2 cellular contexts compared by ENCODE assay signal in the genomic region with DNA sequence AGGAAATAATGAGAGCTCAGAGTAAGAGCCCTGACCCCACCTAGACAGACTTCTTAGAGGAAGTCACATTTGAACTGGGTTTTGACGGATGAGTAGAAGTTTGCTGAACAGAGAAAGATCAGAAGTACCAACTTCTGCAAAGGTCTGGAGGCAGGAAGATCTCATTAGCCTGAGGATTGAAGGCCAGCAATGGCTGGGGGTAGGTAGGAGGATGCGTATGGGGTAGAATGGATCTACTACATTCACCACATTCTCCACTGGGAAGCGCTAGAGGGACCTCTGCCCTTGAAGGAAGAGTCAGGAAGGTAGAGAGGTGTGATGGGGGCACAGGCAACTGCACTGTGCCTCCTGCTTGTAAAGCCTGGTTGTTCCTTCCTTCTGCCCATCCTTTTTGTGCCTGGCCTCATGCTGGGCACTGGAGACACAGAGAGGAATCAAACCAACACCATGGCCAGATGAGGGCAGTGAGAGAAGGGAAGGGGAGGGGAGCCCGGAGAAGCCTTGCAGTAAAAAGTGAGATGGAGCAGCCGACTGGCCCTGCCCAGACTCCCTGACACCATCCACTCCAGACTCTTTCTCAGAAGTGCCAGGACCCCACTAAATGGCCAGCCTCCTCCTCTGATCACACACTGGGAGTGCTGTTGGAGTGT.
TF ChIP-seq lines count a peak whose summit lies in the region.

No MANE protein-coding gene starts in this region.

TF ChIP-seq in HEK293, 187 proteins besides CTCF, POLR2A, EP300 and RAD21:
- TF ChIP-seq, protein P1, sequence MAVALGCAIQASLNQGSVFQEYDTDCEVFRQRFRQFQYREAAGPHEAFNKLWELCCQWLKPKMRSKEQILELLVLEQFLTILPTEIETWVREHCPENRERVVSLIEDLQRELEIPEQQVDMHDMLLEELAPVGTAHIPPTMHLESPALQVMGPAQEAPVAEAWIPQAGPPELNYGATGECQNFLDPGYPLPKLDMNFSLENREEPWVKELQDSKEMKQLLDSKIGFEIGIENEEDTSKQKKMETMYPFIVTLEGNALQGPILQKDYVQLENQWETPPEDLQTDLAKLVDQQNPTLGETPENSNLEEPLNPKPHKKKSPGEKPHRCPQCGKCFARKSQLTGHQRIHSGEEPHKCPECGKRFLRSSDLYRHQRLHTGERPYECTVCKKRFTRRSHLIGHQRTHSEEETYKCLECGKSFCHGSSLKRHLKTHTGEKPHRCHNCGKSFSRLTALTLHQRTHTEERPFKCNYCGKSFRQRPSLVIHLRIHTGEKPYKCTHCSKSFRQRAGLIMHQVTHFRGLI (tag by site-specific recombination; IDR thresholded peaks at IDR 0.05): no peak
- TF ChIP-seq ZBTB1 (tag by site-specific recombination; IDR thresholded peaks at IDR 0.05) (no peak), GLIS2 (tag by site-specific recombination; IDR thresholded peaks at IDR 0.05) (0 out of 2 replicates have a peak, but pooled peaks have one; percentile 28), ZBTB17 (tag by site-specific recombination; IDR thresholded peaks at IDR 0.05) (0 out of 2 replicates have a peak, but pooled peaks have one; percentile 24), KLF7 (tag by site-specific recombination; IDR thresholded peaks at IDR 0.05; ENCODE audit: borderline replicate concordance) (no peak), ZNF624 (tag by site-specific recombination; IDR thresholded peaks at IDR 0.05) (no peak), ZFP3 (tag by site-specific recombination; IDR thresholded peaks at IDR 0.05; ENCODE audit: low read depth) (peak; percentile 76), ZNF112 (tag by site-specific recombination; IDR thresholded peaks at IDR 0.05) (no peak), ZFP69B (tag by site-specific recombination; IDR thresholded peaks at IDR 0.05) (no peak), ZNF530 (tag by site-specific recombination; IDR thresholded peaks at IDR 0.05; ENCODE audit: low read depth) (no peak), ZNF423 (tag by site-specific recombination; IDR thresholded peaks at IDR 0.05) (no peak), TCF7L2 (IDR thresholded peaks at IDR 0.05; ENCODE audit: borderline replicate concordance, low read depth, low read length) (no peak), ZBTB21 (tag by site-specific recombination; IDR thresholded peaks at IDR 0.05) (no peak), ZNF266 (tag by site-specific recombination; IDR thresholded peaks at IDR 0.05; ENCODE audit: low read depth) (no peak), ZNF394 (tag by site-specific recombination; IDR thresholded peaks at IDR 0.05; ENCODE audit: borderline replicate concordance) (no peak)
- TF ChIP-seq, protein P2, sequence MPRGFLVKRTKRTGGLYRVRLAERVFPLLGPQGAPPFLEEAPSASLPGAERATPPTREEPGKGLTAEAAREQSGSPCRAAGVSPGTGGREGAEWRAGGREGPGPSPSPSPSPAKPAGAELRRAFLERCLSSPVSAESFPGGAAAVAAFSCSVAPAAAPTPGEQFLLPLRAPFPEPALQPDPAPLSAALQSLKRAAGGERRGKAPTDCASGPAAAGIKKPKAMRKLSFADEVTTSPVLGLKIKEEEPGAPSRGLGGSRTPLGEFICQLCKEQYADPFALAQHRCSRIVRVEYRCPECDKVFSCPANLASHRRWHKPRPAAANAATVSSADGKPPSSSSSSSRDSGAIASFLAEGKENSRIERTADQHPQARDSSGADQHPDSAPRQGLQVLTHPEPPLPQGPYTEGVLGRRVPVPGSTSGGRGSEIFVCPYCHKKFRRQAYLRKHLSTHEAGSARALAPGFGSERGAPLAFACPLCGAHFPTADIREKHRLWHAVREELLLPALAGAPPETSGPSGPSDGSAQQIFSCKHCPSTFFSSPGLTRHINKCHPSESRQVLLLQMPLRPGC (tag by site-specific recombination; IDR thresholded peaks at IDR 0.05): no peak
- TF ChIP-seq, protein P3, sequence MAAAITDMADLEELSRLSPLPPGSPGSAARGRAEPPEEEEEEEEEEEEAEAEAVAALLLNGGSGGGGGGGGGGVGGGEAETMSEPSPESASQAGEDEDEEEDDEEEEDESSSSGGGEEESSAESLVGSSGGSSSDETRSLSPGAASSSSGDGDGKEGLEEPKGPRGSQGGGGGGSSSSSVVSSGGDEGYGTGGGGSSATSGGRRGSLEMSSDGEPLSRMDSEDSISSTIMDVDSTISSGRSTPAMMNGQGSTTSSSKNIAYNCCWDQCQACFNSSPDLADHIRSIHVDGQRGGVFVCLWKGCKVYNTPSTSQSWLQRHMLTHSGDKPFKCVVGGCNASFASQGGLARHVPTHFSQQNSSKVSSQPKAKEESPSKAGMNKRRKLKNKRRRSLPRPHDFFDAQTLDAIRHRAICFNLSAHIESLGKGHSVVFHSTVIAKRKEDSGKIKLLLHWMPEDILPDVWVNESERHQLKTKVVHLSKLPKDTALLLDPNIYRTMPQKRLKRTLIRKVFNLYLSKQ (tag by site-specific recombination; IDR thresholded peaks at IDR 0.05; ENCODE audit: borderline replicate concordance): no peak
- TF ChIP-seq, protein P4, sequence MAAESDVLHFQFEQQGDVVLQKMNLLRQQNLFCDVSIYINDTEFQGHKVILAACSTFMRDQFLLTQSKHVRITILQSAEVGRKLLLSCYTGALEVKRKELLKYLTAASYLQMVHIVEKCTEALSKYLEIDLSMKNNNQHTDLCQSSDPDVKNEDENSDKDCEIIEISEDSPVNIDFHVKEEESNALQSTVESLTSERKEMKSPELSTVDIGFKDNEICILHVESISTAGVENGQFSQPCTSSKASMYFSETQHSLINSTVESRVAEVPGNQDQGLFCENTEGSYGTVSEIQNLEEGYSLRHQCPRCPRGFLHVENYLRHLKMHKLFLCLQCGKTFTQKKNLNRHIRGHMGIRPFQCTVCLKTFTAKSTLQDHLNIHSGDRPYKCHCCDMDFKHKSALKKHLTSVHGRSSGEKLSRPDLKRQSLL (tag by site-specific recombination; IDR thresholded peaks at IDR 0.05): no peak
- TF ChIP-seq, protein P5, sequence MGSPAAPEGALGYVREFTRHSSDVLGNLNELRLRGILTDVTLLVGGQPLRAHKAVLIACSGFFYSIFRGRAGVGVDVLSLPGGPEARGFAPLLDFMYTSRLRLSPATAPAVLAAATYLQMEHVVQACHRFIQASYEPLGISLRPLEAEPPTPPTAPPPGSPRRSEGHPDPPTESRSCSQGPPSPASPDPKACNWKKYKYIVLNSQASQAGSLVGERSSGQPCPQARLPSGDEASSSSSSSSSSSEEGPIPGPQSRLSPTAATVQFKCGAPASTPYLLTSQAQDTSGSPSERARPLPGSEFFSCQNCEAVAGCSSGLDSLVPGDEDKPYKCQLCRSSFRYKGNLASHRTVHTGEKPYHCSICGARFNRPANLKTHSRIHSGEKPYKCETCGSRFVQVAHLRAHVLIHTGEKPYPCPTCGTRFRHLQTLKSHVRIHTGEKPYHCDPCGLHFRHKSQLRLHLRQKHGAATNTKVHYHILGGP (tag by site-specific recombination; IDR thresholded peaks at IDR 0.05): no peak

TF ChIP-seq in WTC11, 78 proteins besides CTCF, POLR2A, EP300 and RAD21:
- TF ChIP-seq, protein P6, sequence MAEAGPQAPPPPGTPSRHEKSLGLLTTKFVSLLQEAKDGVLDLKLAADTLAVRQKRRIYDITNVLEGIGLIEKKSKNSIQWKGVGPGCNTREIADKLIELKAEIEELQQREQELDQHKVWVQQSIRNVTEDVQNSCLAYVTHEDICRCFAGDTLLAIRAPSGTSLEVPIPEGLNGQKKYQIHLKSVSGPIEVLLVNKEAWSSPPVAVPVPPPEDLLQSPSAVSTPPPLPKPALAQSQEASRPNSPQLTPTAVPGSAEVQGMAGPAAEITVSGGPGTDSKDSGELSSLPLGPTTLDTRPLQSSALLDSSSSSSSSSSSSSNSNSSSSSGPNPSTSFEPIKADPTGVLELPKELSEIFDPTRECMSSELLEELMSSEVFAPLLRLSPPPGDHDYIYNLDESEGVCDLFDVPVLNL (CRISPR knock-in tag; IDR thresholded peaks at IDR 0.05; ENCODE audit: borderline replicate concordance, low read depth): no peak
- TF ChIP-seq, protein P7, sequence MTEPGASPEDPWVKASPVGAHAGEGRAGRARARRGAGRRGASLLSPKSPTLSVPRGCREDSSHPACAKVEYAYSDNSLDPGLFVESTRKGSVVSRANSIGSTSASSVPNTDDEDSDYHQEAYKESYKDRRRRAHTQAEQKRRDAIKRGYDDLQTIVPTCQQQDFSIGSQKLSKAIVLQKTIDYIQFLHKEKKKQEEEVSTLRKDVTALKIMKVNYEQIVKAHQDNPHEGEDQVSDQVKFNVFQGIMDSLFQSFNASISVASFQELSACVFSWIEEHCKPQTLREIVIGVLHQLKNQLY (CRISPR knock-in tag; IDR thresholded peaks at IDR 0.05): no peak
